Comparison of ENCODE assay signal across 8 cellular contexts in genomic region chr1:209755926-209756607, GRCh38. TPM values are rescaled to one million over a fixed set of nuclear protein-coding genes. Genes with fewer than 3 reads are reported as not detected.
DNase-seq lines count a peak whose midpoint lies in the region; ATAC-seq lines count a peak whose summit lies in the region.

TRAF3IP3 (plus strand) TSS chr1:209756053; CDS start chr1:209760040, 3,987 bp downstream.

- POLR2A ChIA-PET in activated CD4-positive, alpha-beta T cell treated with anti-CD3 and anti-CD28 coated beads, Interleukin-2, amount 10 ng/mL, durations not matched to agents 7 days and 5 days (lab: Charles Lee), result interaction anchor here (0.9 to 3.0 kb wide), 4 partner anchors 12 to 28 kb away, joined by 3 to 48 read pairs (median 3); partner anchors contain the start of gene C1orf74

- CTCF ChIA-PET in activated CD4-positive, alpha-beta T cell treated with anti-CD3 and anti-CD28 coated beads, Interleukin-2, amount 10 ng/mL, durations not matched to agents 7 days and 5 days (lab: Charles Lee), result interaction anchor here (0.6 to 7.5 kb wide), 13 partner anchors 8 to 191 kb away, joined by 3 to 74 read pairs (median 4); partner anchors contain the start of genes C1orf74 and UTP25

- H3K36me3 Mint-ChIP-seq in activated CD4-positive, alpha-beta T cell treated with anti-CD3 and anti-CD28 coated beads, Interleukin-2, amount 10 ng/mL, durations not matched to agents 7 days and 5 days (ENCODE audit: low read depth), result peaks cover 59% of the 10 kb centered on the region

- peak; percentile 68 for ATAC-seq in GM19438 (IDR thresholded peaks at IDR 0.05; ENCODE audit: low read depth, unreplicated experiment)
- peak; percentile 44 for ATAC-seq in HG03558 (IDR thresholded peaks at IDR 0.05; ENCODE audit: extremely low read depth, unreplicated experiment)

- no peaks in the 10 kb centered on the region for H3K27me3 Mint-ChIP-seq in activated CD4-positive, alpha-beta T cell treated with anti-CD3 and anti-CD28 coated beads, Interleukin-2, amount 10 ng/mL, durations not matched to agents 7 days and 5 days

- DNase-seq in Ammon's horn (ENCODE audit: low spot score) (peak; percentile 75), germinal center (ENCODE audit: low spot score) (peak; percentile 78), inferior parietal cortex (ENCODE audit: extremely low spot score) (no peak), NCI-H2081 (lab: John Stamatoyannopoulos, UW) (no peak)
- peak; percentile 88 for DNase-seq in activated CD4-positive, alpha-beta T cell treated with anti-CD3 and anti-CD28 coated beads, Interleukin-2, amount 10 ng/mL, durations not matched to agents 7 days and 5 days
- DNase-seq in stimulated activated CD8-positive, alpha-beta memory T cell treated with anti-CD3 and anti-CD28 coated beads, Interleukin-4, amount 100 ng/mL, for 4 hours (ENCODE audit: low read depth in 2 of 2, low spot score in 1 of 2), result peak; percentile 37 to 63

- peak within 1 kb of the TSS; percentile 93 for H3K27ac Mint-ChIP-seq in activated CD4-positive, alpha-beta T cell treated with anti-CD3 and anti-CD28 coated beads, Interleukin-2, amount 10 ng/mL, durations not matched to agents 7 days and 5 days

- peak within 1 kb of the TSS; percentile 91 for H3K4me3 Mint-ChIP-seq in activated CD4-positive, alpha-beta T cell treated with anti-CD3 and anti-CD28 coated beads, Interleukin-2, amount 10 ng/mL, durations not matched to agents 7 days and 5 days

- peaks cover 74% of the 10 kb centered on the region for H3K4me1 Mint-ChIP-seq in activated CD4-positive, alpha-beta T cell treated with anti-CD3 and anti-CD28 coated beads, Interleukin-2, amount 10 ng/mL, durations not matched to agents 7 days and 5 days

- no peaks in the 10 kb centered on the region for H3K9me3 Mint-ChIP-seq in activated CD4-positive, alpha-beta T cell treated with anti-CD3 and anti-CD28 coated beads, Interleukin-2, amount 10 ng/mL, durations not matched to agents 7 days and 5 days

RNA-seq across cellular contexts. Expression of gene TRAF3IP3, which starts in this region (rescaled TPM):
- 100 to 1,000 TPM; 426 to 434 TPM for total RNA-seq in activated CD4-positive, alpha-beta T cell treated with anti-CD3 and anti-CD28 coated beads, Interleukin-2, amount 10 ng/mL, durations not matched to agents 7 days and 5 days

Comparison
In these comparisons a context has a peak if more than half of its experiments do, and no peak if none do; other contexts are left out.
1. DNase-seq: peak in Ammon's horn (single experiment), activated CD4-positive, alpha-beta T cell treated with anti-CD3 and anti-CD28 coated beads, Interleukin-2, amount 10 ng/mL, durations not matched to agents 7 days and 5 days (single experiment), germinal center (single experiment) and stimulated activated CD8-positive, alpha-beta memory T cell treated with anti-CD3 and anti-CD28 coated beads, Interleukin-4, amount 100 ng/mL, for 4 hours (2 of 2); none in inferior parietal cortex (single experiment) and NCI-H2081 (0 of 2).